Comparison of ENCODE assay signal across 22 cellular contexts in the genomic region with DNA sequence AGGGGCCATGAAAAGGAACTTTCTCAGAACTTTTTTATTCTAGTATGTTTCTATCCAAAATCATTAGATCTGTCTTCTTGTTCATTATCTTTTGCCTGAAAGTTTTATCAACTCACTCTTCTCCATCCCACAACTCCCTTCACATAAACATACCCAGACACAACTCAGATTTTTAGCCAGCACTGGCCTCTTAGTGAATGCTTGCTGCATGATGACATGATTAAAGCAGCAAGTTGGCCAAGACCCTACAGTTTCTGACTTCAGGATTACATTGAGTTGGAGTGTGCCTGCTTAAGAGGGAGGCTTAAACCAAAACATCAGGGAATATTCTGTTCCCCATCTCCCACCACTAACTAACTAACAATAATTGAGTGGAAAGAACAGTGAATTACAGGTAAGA. TPM values are rescaled to one million over a fixed set of nuclear protein-coding genes. Genes with fewer than 3 reads are reported as not detected.
DNase-seq lines count a peak whose midpoint lies in the region; ATAC-seq and TF ChIP-seq lines count a peak whose summit lies in the region.
"Had no signal": no experiment of that assay in that cellular context is flagged by ENCODE, and none has a peak within 500 bp of the region (broad histone marks: within the 10 kb centered on the region; RNA-seq: fewer than 3 reads in every experiment).

No MANE protein-coding gene starts in this region.

- H3K79me2 ChIP-seq in GM23248 (ENCODE audit: insufficient read depth) (no peaks in the 10 kb centered on the region), fibroblast of lung (ENCODE audit: control insufficient read depth, insufficient read depth, low read length) (no peaks in the 10 kb centered on the region)

- H3F3A ChIP-seq in GM23248 (ENCODE audit: insufficient read depth) = no peaks in the 10 kb centered on the region

- no peak overlapping the region for H2AFZ ChIP-seq in GM23248
- no peak overlapping the region for H2AFZ ChIP-seq in fibroblast of lung (ENCODE audit: low read length)

- no peak overlapping the region for H3K4me2 ChIP-seq in GM23248 (ENCODE audit: unreplicated experiment)
- no peak overlapping the region for H3K4me2 ChIP-seq in fibroblast of lung (ENCODE audit: extremely low read depth, insufficient read depth, low read length)

- intact Hi-C loops in spleen (cut with DNase I; ENCODE audit: low total_unique reads) = no loop called here

- DNase-seq in GM23248 (peak; percentile 30), astrocyte of the hippocampus (ENCODE audit: low read depth, low spot score) (peak; percentile 12), fibroblast of lung (ENCODE audit: low read depth in 2 of 2) (peak; percentile 60 to 61), iris pigment epithelial cell (ENCODE audit: low read depth) (peak; percentile 82), NCI-H1048 (lab: John Stamatoyannopoulos, UW) (no peak), spleen (no peak)
- DNase-seq: DMS53, GDM1, MM.1S, NCI-H1092, NCI-H1436, NCI-H187 treated with DMSO at 0.1 percent for 48 hours, NCI-H510A treated with DMSO at 0.1 percent for 48 hours, NCI-H748 treated with DMSO at 0.1 percent for 48 hours, SIG-M5 had no signal

- no peak for TF ChIP-seq POLR2A in spleen (IDR thresholded peaks at IDR 0.05)

- H3K4me3 ChIP-seq in GM23248 (no peak overlapping the region), fibroblast of lung (replicated peaks in 1 of 4; ENCODE audit: control extremely low read depth in 1 of 4, insufficient read depth in 1 of 4, low read depth in 3 of 4, low read length in 4 of 4) (no peak overlapping the region), spleen (no peak overlapping the region)
- H3K4me3 ChIP-seq: K562 had no signal

- TF ChIP-seq CTCF in fibroblast of lung (conservative IDR thresholded peaks at IDR 0.05 in 1 of 2, IDR thresholded peaks at IDR 0.05 in 1 of 2; ENCODE audit: low read depth in 1 of 2, low read length in 2 of 2) = no peak
- TF ChIP-seq CTCF in spleen (IDR thresholded peaks at IDR 0.05 in 8 of 11, conservative IDR thresholded peaks at IDR 0.05 in 3 of 11) = no peak

- H4K20me1 ChIP-seq in GM23248 (ENCODE audit: insufficient read depth) (no peaks in the 10 kb centered on the region), fibroblast of lung (ENCODE audit: control insufficient read depth, extremely low read depth, insufficient read depth, low read length) (no peaks in the 10 kb centered on the region)

- H3K9me3 ChIP-seq in GM23248 (ENCODE audit: low read depth) (no peaks in the 10 kb centered on the region), fibroblast of lung (ENCODE audit: control insufficient read depth, insufficient read depth, low read depth, low read length) (no peaks in the 10 kb centered on the region), spleen (peaks cover 0 to 17% (median 4%) of the 10 kb centered on the region in 8 donors)

- H3K27me3 ChIP-seq in GM23248 (replicated peaks; ENCODE audit: insufficient read depth) (no peaks in the 10 kb centered on the region), fibroblast of lung (ENCODE audit: control insufficient read depth, insufficient read depth, low read length) (no peaks in the 10 kb centered on the region), spleen (replicated peaks in 1 of 7) (no peaks in the 10 kb centered on the region)

- no peak overlapping the region for H3K9ac ChIP-seq in GM23248
- no peak overlapping the region for H3K9ac ChIP-seq in fibroblast of lung (ENCODE audit: insufficient read depth, low read length)

- no peaks in the 10 kb centered on the region for H3K36me3 ChIP-seq in GM23248 (ENCODE audit: low read depth)
- no peaks in the 10 kb centered on the region for H3K36me3 ChIP-seq in fibroblast of lung (ENCODE audit: control insufficient read depth, insufficient read depth, low read length)
- H3K36me3 ChIP-seq in spleen = no peaks in the 10 kb centered on the region

- in situ Hi-C loops in GM23248 (cut with MboI) = no loop called here

- ATAC-seq in HG03439 (IDR thresholded peaks at IDR 0.05; ENCODE audit: unreplicated experiment) (no peak), GM21528 (IDR thresholded peaks at IDR 0.05; ENCODE audit: low FRiP score, unreplicated experiment) (no peak)
- ATAC-seq: K562, Panc1 had no signal

- no peaks in the 10 kb centered on the region for H3K4me1 ChIP-seq in GM23248 (ENCODE audit: insufficient read depth)
- H3K4me1 ChIP-seq in fibroblast of lung (ENCODE audit: control insufficient read depth, extremely low read depth, insufficient read depth, low read length) = no peaks in the 10 kb centered on the region
- H3K4me1 ChIP-seq in spleen = no peaks in the 10 kb centered on the region

- H3K27ac ChIP-seq in GM23248 (no peak overlapping the region), fibroblast of lung (ENCODE audit: insufficient read depth, low read length) (no peak overlapping the region), spleen (no peak overlapping the region)

- H3K9me2 ChIP-seq in GM23248 (ENCODE audit: insufficient read depth) = no peaks in the 10 kb centered on the region

RNA-seq across cellular contexts. Expression of gene PLSCR2, which starts 38.1 kb away (rescaled TPM):
- total RNA-seq in GM23248 (2014; rRNA removed; shearing (Covaris generic)) = not detected in 2 replicates
- polyA plus RNA-seq in GM23248 (2016; fragmentation: Nextera tagmentation; extraction: Ambion mirVana) (not detected in 2 replicates), fibroblast of lung (not detected in 2 replicates), spleen (not detected)
- total RNA-seq in fibroblast of lung (0.17 TPM in 1 of 2 replicates, not detected in the other), spleen (under 1 TPM in 1 of 7 donors, not detected in 6; 0.66 TPM)
- polyA plus RNA-seq in fibroblast of lung (2012) = not detected in 2 replicates
- polyA minus RNA-seq in fibroblast of lung (ENCODE audit: low replicate concordance) = not detected in 2 replicates
- total RNA-seq: A172, LHCN-M2 had no signal
- polyA plus RNA-seq: CD14-positive monocyte had no signal

Comparison
In these comparisons a context has a peak if more than half of its experiments do, and no peak if none do; other contexts are left out.
1. DNase-seq: peak in GM23248 (single experiment), astrocyte of the hippocampus (single experiment), fibroblast of lung (2 of 2) and iris pigment epithelial cell (single experiment); none in NCI-H1048 (single experiment) and spleen (single experiment).